25 cellular contexts compared by ENCODE assay signal in the genomic region with DNA sequence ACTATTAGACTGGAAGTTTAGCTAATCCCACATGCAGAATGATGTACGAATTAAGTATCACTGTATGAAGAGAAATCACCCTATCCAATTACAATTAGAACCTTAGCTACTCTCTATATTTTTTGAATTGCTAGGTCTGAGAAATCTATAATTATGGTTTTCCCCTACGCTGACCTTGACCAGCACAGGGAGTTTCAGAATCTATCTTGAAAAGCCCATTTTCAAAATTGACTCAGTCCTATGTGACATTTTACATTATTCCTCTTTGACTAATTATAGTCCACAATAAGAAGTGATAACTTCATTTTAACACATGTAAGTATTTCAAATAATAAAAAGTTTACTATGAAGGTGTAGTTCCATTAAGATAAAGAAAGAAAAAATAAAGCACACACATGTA.
"Had no signal": no experiment of that assay in that cellular context is flagged by ENCODE, and none has a peak within 500 bp of the region (broad histone marks: within the 10 kb centered on the region; RNA-seq: fewer than 3 reads in every experiment).

No MANE protein-coding gene starts in this region.

- H3K27me3 ChIP-seq: adrenal gland, breast epithelium, colonic mucosa had no signal

- H3K9me3 ChIP-seq: adrenal gland, breast epithelium, colonic mucosa had no signal

- H3K4me3 ChIP-seq: adrenal gland, breast epithelium, colonic mucosa had no signal

- FAIRE-seq: RCC 7860 had no signal

- H3K36me3 ChIP-seq: adrenal gland, breast epithelium, colonic mucosa had no signal

- H3K4me1 ChIP-seq: adrenal gland, breast epithelium, colonic mucosa had no signal

- ATAC-seq: activated CD4-positive, CD25-positive, alpha-beta regulatory T cell treated with anti-CD3 and anti-CD28 coated beads, Interleukin-2, amount 50 U/mL, for 24 hours; activated CD8-positive, alpha-beta T cell treated with anti-CD3 and anti-CD28 coated beads, Interleukin-2, amount 10 ng/mL, durations not matched to agents 7 days and 5 days; PC-3 had no signal

- DNase-seq: activated CD4-positive, alpha-beta T cell treated with anti-CD3 and anti-CD28 coated beads for 4 hours; activated CD8-positive, alpha-beta memory T cell treated with anti-CD3 and anti-CD28 coated beads, Interleukin-2, amount 50 U/mL, for 48 hours; activated CD8-positive, alpha-beta T cell treated with anti-CD3 and anti-CD28 coated beads, Interleukin-2, amount 10 ng/mL, durations not matched to agents 7 days and 5 days; activated naive CD4-positive, alpha-beta T cell treated with anti-CD3 and anti-CD28 coated beads, Interleukin-2, amount 50 U/mL, for 16 hours; activated naive CD8-positive, alpha-beta T cell treated with anti-CD3 and anti-CD28 coated beads, Interleukin-2, amount 10 ng/mL, durations not matched to agents 7 days and 5 days; activated T-cell treated with anti-CD3 and anti-CD28 coated beads, Interleukin-2, amount 50 U/mL, for 1 hour; adrenal gland; aorta; caudate nucleus; colonic mucosa; dermis blood vessel endothelial cell; NCI-H1105 treated with DMSO at 0.1 percent for 48 hours; NCI-H146; NCI-H187 treated with DMSO at 0.1 percent for 48 hours; NCI-H2081 treated with DMSO at 0.1 percent for 48 hours; NCI-H345; NCI-H510A; NCI-H526 treated with DMSO at 0.1 percent for 48 hours; NCI-H82; NK-92 treated with Interleukin-12 subunit alpha and Interleukin-12 subunit beta, amount 100 ng/mL, for 24 hours; PC-3; SHP77 treated with DMSO at 0.1 percent for 48 hours had no signal
